Comparison of ENCODE assay signal across 1 cellular context in the genomic region with DNA sequence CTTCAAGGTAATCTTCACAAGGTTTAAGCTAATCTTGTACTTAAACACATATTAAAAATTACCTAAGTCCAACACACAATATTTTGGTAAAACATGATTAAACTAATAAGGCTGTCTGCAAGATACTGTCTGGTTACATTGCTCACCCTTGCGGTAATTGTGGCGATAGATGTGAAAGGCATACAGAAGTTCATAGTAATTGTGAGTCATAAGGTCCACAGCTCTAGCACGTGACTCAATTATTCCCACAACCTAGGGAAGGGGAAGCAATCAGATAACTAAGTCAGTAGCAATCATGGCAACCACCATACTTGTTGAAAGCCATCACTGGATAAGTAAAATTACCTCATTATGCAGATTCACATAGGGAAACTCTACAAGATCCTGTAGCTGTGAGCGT.
TF ChIP-seq lines count a peak whose summit lies in the region.

No MANE protein-coding gene starts in this region.

TF ChIP-seq in IMR-90, 13 proteins besides CTCF, POLR2A, EP300 and RAD21 (continued from another document):
- TF ChIP-seq BHLHE40 (IDR thresholded peaks at IDR 0.05; ENCODE audit: low read depth, low read length) (peak; percentile 90), SMC3 (IDR thresholded peaks at IDR 0.05; ENCODE audit: low read depth, low read length) (no peak), RCOR1 (IDR thresholded peaks at IDR 0.05; ENCODE audit: insufficient replicate concordance, low read length) (no peak), NFE2L2 (IDR thresholded peaks at IDR 0.05; ENCODE audit: low read depth, low read length) (no peak), MAFK (IDR thresholded peaks at IDR 0.05; ENCODE audit: low read depth, low read length) (no peak)
